In the genomic region with DNA sequence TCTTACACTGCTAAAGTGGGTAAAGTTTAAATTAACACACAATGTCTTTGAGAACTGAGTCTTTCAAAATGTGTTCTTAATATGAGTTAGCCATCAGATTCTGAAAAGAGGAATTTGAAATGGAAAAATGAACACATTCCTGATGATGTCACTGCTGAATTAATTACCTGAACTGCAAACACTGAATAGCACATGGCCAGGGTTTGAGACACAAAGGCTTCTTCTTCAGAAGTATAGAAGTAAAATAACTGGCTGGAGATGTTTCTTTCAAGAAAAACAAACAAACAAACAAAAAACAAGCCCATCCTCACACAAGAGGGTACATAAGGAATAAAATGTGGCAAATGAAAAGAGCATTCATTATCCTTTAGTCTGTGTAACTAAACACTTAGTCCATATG, we compare ENCODE assay signal across 13 cellular contexts. TPM values are rescaled to one million over a fixed set of nuclear protein-coding genes. Genes with fewer than 3 reads are reported as not detected.
A peak's percentile ranks its signal among the peaks of the same experiment; 100 is the strongest.
DNase-seq lines count a peak whose midpoint lies in the region; ATAC-seq and TF ChIP-seq lines count a peak whose summit lies in the region.
"Had no signal": no experiment of that assay in that cellular context is flagged by ENCODE, and none has a peak within 500 bp of the region (broad histone marks: within the 10 kb centered on the region; RNA-seq: fewer than 3 reads in every experiment).

No MANE protein-coding gene starts in this region.

- no peak for DNase-seq in HFFc6
- no peak for DNase-seq in breast epithelium (ENCODE audit: low spot score in 2 of 2)
- DNase-seq in left kidney (ENCODE audit: low read depth, low spot score), result peak; percentile 20
- no peak for DNase-seq in tibial artery
- no peak for DNase-seq in effector CD8-positive, alpha-beta T cell (lab: John Stamatoyannopoulos, UW)
- DNase-seq in NCI-H510A treated with DMSO at 0.1 percent for 48 hours (lab: John Stamatoyannopoulos, UW), result no peak
- DNase-seq: activated naive CD8-positive, alpha-beta T cell treated with anti-CD3 and anti-CD28 coated beads, Interleukin-2, amount 10 ng/mL, durations not matched to agents 7 days and 5 days; effector memory CD8-positive, alpha-beta T cell; NCI-H2227 treated with DMSO at 0.1 percent for 48 hours; RPMI8226 had no signal

- ATAC-seq in HG02973 (IDR thresholded peaks at IDR 0.05; ENCODE audit: unreplicated experiment) (no peak), HG02588 (IDR thresholded peaks at IDR 0.05; ENCODE audit: unreplicated experiment) (no peak)
- ATAC-seq: effector memory CD8-positive, alpha-beta T cell; natural killer cell treated with Interleukin-12 subunit alpha and Interleukin-12 subunit beta and Interleukin-15 and Interleukin-18, amount 100 ng/mL, for 72 hours had no signal

- H3K9me3 ChIP-seq in breast epithelium (no peaks in the 10 kb centered on the region), tibial artery (no peaks in the 10 kb centered on the region)

- H3K4me1 ChIP-seq in breast epithelium (no peaks in the 10 kb centered on the region), tibial artery (peaks cover 0 to 54% (median 17%) of the 10 kb centered on the region in 4 donors)

- H3K27me3 ChIP-seq in breast epithelium, result no peaks in the 10 kb centered on the region
- no peaks in the 10 kb centered on the region for H3K27me3 ChIP-seq in tibial artery

- H3K4me3 ChIP-seq in breast epithelium (no peak overlapping the region), tibial artery (no peak overlapping the region)

- no peak for TF ChIP-seq POLR2A in breast epithelium (IDR thresholded peaks at IDR 0.05)

- TF ChIP-seq CTCF in HFFc6 (IDR thresholded peaks at IDR 0.05), result no peak
- TF ChIP-seq CTCF in breast epithelium (IDR thresholded peaks at IDR 0.05), result no peak
- no peak for TF ChIP-seq CTCF in tibial artery (IDR thresholded peaks at IDR 0.05)

- H3K27ac Mint-ChIP-seq in HFFc6, result peak overlapping the region; percentile 99
- H3K27ac Mint-ChIP-seq: activated naive CD8-positive, alpha-beta T cell treated with anti-CD3 and anti-CD28 coated beads, Interleukin-2, amount 10 ng/mL, durations not matched to agents 7 days and 5 days; effector memory CD8-positive, alpha-beta T cell; natural killer cell treated with Interleukin-12 subunit alpha and Interleukin-12 subunit beta and Interleukin-15 and Interleukin-18, amount 100 ng/mL, for 72 hours had no signal

- peaks cover 88% of the 10 kb centered on the region for H3K4me1 Mint-ChIP-seq in HFFc6 (ENCODE audit: low read depth)

- peak overlapping the region; percentile 33 to 63 for H3K27ac ChIP-seq in breast epithelium
- H3K27ac ChIP-seq in tibial artery, result peak overlapping the region; percentile 62 to 77

- no peaks in the 10 kb centered on the region for H3K9me3 Mint-ChIP-seq in HFFc6
- H3K9me3 Mint-ChIP-seq: activated naive CD8-positive, alpha-beta T cell treated with anti-CD3 and anti-CD28 coated beads, Interleukin-2, amount 10 ng/mL, durations not matched to agents 7 days and 5 days; effector memory CD8-positive, alpha-beta T cell; natural killer cell treated with Interleukin-12 subunit alpha and Interleukin-12 subunit beta and Interleukin-15 and Interleukin-18, amount 100 ng/mL, for 72 hours had no signal

- 0 out of 2 replicates have a peak, but pooled peaks cover 5% of the 10 kb centered on the region for H3K36me3 Mint-ChIP-seq in HFFc6 (ENCODE audit: low read depth)
- H3K36me3 Mint-ChIP-seq: activated naive CD8-positive, alpha-beta T cell treated with anti-CD3 and anti-CD28 coated beads, Interleukin-2, amount 10 ng/mL, durations not matched to agents 7 days and 5 days; natural killer cell treated with Interleukin-12 subunit alpha and Interleukin-12 subunit beta and Interleukin-15 and Interleukin-18, amount 100 ng/mL, for 72 hours had no signal

- peak overlapping the region; percentile 84 for H3K4me3 Mint-ChIP-seq in HFFc6
- H3K4me3 Mint-ChIP-seq: activated naive CD8-positive, alpha-beta T cell treated with anti-CD3 and anti-CD28 coated beads, Interleukin-2, amount 10 ng/mL, durations not matched to agents 7 days and 5 days; effector memory CD8-positive, alpha-beta T cell; natural killer cell treated with Interleukin-12 subunit alpha and Interleukin-12 subunit beta and Interleukin-15 and Interleukin-18, amount 100 ng/mL, for 72 hours had no signal

- no peaks in the 10 kb centered on the region for H3K36me3 ChIP-seq in breast epithelium
- H3K36me3 ChIP-seq in tibial artery, result no peaks in the 10 kb centered on the region

- intact Hi-C loops in breast epithelium (cut with DNase I; ENCODE audit: low total_unique reads), result no loop called here
- intact Hi-C loops in tibial artery (cut with DNase I; ENCODE audit: low total_unique reads), result loop anchor here (10.0 kb wide), 1 partner anchor 372 kb away; the partner anchor contains the start of genes PLPP6 and SPATA6L

- H3K27me3 Mint-ChIP-seq in HFFc6 (ENCODE audit: insufficient read depth), result no peaks in the 10 kb centered on the region; the same call in 1 of the 2 replicates

RNA-seq across cellular contexts. Expression of gene GLIS3, which starts 7.1 kb away (rescaled TPM):
- 10 to 100 TPM; 12.9 to 21.0 (median 16.4) TPM for total RNA-seq in HFFc6 (2021; fragmentation: NEBNext Ultra II Directional; extraction: Animal tissue kit (Norgen Biotek cat#: 25700))
- 10 to 100 TPM; 20.6 to 36.6 (median 24.3) TPM for total RNA-seq in breast epithelium
